In the genomic region with DNA sequence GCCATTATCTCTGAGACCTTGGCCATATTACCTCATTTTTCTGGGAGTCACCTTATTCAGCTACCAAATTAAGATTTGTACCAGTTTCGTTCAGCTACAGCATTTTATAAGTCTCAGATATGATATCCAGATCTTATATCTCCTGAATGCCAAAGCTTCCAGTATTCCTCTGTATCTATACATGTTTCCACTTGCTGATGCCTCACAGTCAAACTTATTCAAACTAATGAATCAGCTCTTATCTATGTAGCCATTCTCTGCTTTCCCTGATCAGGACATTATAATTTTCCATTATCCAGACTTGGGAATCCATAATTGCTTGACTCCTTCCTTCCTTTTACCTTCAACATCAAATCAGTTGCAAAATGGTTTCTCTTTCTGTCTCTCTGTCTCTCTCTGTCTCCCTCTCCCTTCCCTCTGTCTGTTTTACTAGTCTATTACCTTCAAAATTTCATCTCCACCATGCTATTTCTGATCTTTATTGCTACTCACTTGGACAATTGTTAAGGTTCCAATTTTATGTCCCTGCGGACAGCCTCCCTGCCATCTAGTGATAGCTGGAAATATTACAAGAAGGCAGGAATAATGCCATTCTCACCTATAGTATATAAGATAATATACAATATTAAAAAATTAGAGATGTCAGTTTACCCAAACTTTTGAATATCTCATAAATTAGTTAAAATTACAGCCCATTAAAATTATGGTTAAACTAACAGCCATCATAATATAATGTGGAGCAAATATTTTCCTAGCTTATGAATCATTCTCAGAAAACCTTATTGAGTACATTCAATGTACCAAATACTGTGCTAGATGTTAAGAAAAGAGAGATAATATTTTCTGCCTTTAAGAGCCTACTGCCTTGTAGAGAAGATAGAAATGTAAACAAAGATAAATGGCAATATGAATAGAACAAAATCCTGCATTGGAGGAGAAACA, we compare ENCODE assay signal across 17 cellular contexts.
DNase-seq lines count a peak whose midpoint lies in the region; TF ChIP-seq lines count a peak whose summit lies in the region.
"Had no signal": no experiment of that assay in that cellular context is flagged by ENCODE, and none has a peak within 500 bp of the region (broad histone marks: within the 10 kb centered on the region; RNA-seq: fewer than 3 reads in every experiment).

No MANE protein-coding gene starts in this region.

- H3K36me3 Mint-ChIP-seq in MCF 10A (ENCODE audit: insufficient read depth, unreplicated experiment) (no peaks in the 10 kb centered on the region), type B pancreatic cell (no peaks in the 10 kb centered on the region)
- H3K36me3 Mint-ChIP-seq: activated CD4-positive, alpha-beta memory T cell treated with anti-CD3 and anti-CD28 coated beads for 36 hours; stimulated activated naive B cell treated with anti-CD40 and anti-IgM and Interleukin-4, amounts not matched to agents 10 μg/mL and 1 μg/mL and 100 μg/mL, for 72 hours had no signal

- H3K36me3 ChIP-seq in breast epithelium (no peaks in the 10 kb centered on the region), colonic mucosa (no peaks in the 10 kb centered on the region)
- H3K36me3 ChIP-seq: BLaER1 treated with 17β-estradiol and CSF1 and Interleukin-3, amounts not matched to agents 10 nM and 100 nM; heart right ventricle; left lung; vagina had no signal

- H3K4me1 Mint-ChIP-seq in MCF 10A (ENCODE audit: insufficient read depth, unreplicated experiment) (no peaks in the 10 kb centered on the region), type B pancreatic cell (ENCODE audit: unreplicated experiment) (no peaks in the 10 kb centered on the region)
- H3K4me1 Mint-ChIP-seq: stimulated activated naive B cell treated with anti-CD40 and anti-IgM and Interleukin-4, amounts not matched to agents 10 μg/mL and 1 μg/mL and 100 μg/mL, for 72 hours had no signal

- CTCF ChIA-PET in MCF 10A (lab: Yijun Ruan, JAX) = interaction anchor here (0.6 to 2.2 kb wide), 7 partner anchors 13 to 778 kb away, joined by 3 to 17 read pairs (median 4); no protein-coding TSS in a partner anchor

- H3K27ac ChIP-seq in breast epithelium (no peak overlapping the region), colonic mucosa (no peak overlapping the region)
- H3K27ac ChIP-seq: BLaER1 treated with 17β-estradiol and CSF1 and Interleukin-3, amounts not matched to agents 10 nM and 100 nM; heart right ventricle; left lung; vagina had no signal

- no peak for TF ChIP-seq POLR2A in breast epithelium (IDR thresholded peaks at IDR 0.05)

- DNase-seq in MCF 10A (ENCODE audit: unreplicated experiment) (peak; percentile 5), breast epithelium (ENCODE audit: low spot score in 2 of 2) (no peak), OCI-M1 (lab: John Stamatoyannopoulos, UW) (peak; percentile 46), colonic mucosa (no peak), type B pancreatic cell (ENCODE audit: extremely low spot score, unreplicated experiment) (no peak), dedifferentiated amniotic fluid mesenchymal stem cell (ENCODE audit: extremely low spot score) (no peak), putamen (ENCODE audit: low spot score) (no peak)
- DNase-seq in activated CD4-positive, CD25-positive, alpha-beta regulatory T cell treated with anti-CD3 and anti-CD28 coated beads, Interleukin-2, amount 50 U/mL, for 72 hours = no peak
- DNase-seq: activated CD4-positive, alpha-beta memory T cell treated with anti-CD3 and anti-CD28 coated beads for 36 hours; activated effector memory CD4-positive, alpha-beta T cell treated with Interleukin-2 at 50 U/mL for 16 hours; GOT3; heart right ventricle; left lung; right cardiac atrium; stimulated activated naive B cell treated with anti-CD40 and anti-IgM and Interleukin-4, amounts not matched to agents 10 μg/mL and 1 μg/mL and 100 μg/mL, for 72 hours had no signal

- H3K4me3 ChIP-seq in breast epithelium (no peak overlapping the region), colonic mucosa (no peak overlapping the region)
- H3K4me3 ChIP-seq: BLaER1 treated with 17β-estradiol and CSF1 and Interleukin-3, amounts not matched to agents 10 nM and 100 nM; heart right ventricle; left lung; vagina had no signal

- POLR2A ChIA-PET in MCF 10A (lab: Yijun Ruan, JAX) = no interaction called here

- no peak overlapping the region for H3K27ac Mint-ChIP-seq in MCF 10A (ENCODE audit: low read depth, unreplicated experiment)
- no peak overlapping the region for H3K27ac Mint-ChIP-seq in type B pancreatic cell
- H3K27ac Mint-ChIP-seq: activated CD4-positive, alpha-beta memory T cell treated with anti-CD3 and anti-CD28 coated beads for 36 hours; stimulated activated naive B cell treated with anti-CD40 and anti-IgM and Interleukin-4, amounts not matched to agents 10 μg/mL and 1 μg/mL and 100 μg/mL, for 72 hours had no signal

- H3K4me3 Mint-ChIP-seq in MCF 10A (ENCODE audit: unreplicated experiment) = no peak overlapping the region
- no peak overlapping the region for H3K4me3 Mint-ChIP-seq in type B pancreatic cell
- H3K4me3 Mint-ChIP-seq: activated CD4-positive, alpha-beta memory T cell treated with anti-CD3 and anti-CD28 coated beads for 36 hours; stimulated activated naive B cell treated with anti-CD40 and anti-IgM and Interleukin-4, amounts not matched to agents 10 μg/mL and 1 μg/mL and 100 μg/mL, for 72 hours had no signal

- no peak overlapping the region for H3K9ac ChIP-seq in colonic mucosa (ENCODE audit: low read depth in 2 of 2, low read length in 2 of 2)
- H3K9ac ChIP-seq: BLaER1 treated with 17β-estradiol and CSF1 and Interleukin-3, amounts not matched to agents 10 nM and 100 nM had no signal

- intact Hi-C loops in MCF 10A (cut with micrococcal nuclease) = loop anchor here (10.0 kb wide), 1 partner anchor 258 kb away; no protein-coding TSS in a partner anchor
- intact Hi-C loops in breast epithelium (cut with DNase I; ENCODE audit: low total_unique reads) = no loop called here
- intact Hi-C loops in colonic mucosa (cut with DNase I) = loop anchor here (5.0 kb wide), 1 partner anchor 261 kb away; no protein-coding TSS in a partner anchor

- H3K27me3 ChIP-seq in breast epithelium = no peaks in the 10 kb centered on the region
- H3K27me3 ChIP-seq in colonic mucosa = no peaks in the 10 kb centered on the region
- H3K27me3 ChIP-seq: BLaER1 treated with 17β-estradiol and CSF1 and Interleukin-3, amounts not matched to agents 10 nM and 100 nM; heart right ventricle; left lung; vagina had no signal

- H3K4me1 ChIP-seq in breast epithelium (no peaks in the 10 kb centered on the region), colonic mucosa (no peaks in the 10 kb centered on the region)
- H3K4me1 ChIP-seq: BLaER1 treated with 17β-estradiol and CSF1 and Interleukin-3, amounts not matched to agents 10 nM and 100 nM; heart right ventricle; left lung; vagina had no signal

- TF ChIP-seq CTCF in MCF 10A (IDR thresholded peaks at IDR 0.05; ENCODE audit: unreplicated experiment) = no peak
- no peak for TF ChIP-seq CTCF in breast epithelium (IDR thresholded peaks at IDR 0.05)
- peak; percentile 16 for TF ChIP-seq CTCF in colonic mucosa (IDR thresholded peaks at IDR 0.05)
- peak; percentile 49 for TF ChIP-seq CTCF in type B pancreatic cell (conservative IDR thresholded peaks at IDR 0.05)

- H3K27me3 Mint-ChIP-seq in MCF 10A (ENCODE audit: insufficient read depth, unreplicated experiment) (no peaks in the 10 kb centered on the region), type B pancreatic cell (no peaks in the 10 kb centered on the region)
- H3K27me3 Mint-ChIP-seq: activated CD4-positive, alpha-beta memory T cell treated with anti-CD3 and anti-CD28 coated beads for 36 hours; stimulated activated naive B cell treated with anti-CD40 and anti-IgM and Interleukin-4, amounts not matched to agents 10 μg/mL and 1 μg/mL and 100 μg/mL, for 72 hours had no signal

- no TSS peak for BruUV-seq in MCF 10A (replicated peaks; lab: Mats Ljungman, UMichigan)

- H3K9me3 ChIP-seq in breast epithelium (no peaks in the 10 kb centered on the region), colonic mucosa (no peaks in the 10 kb centered on the region)
- H3K9me3 ChIP-seq: BLaER1 treated with 17β-estradiol and CSF1 and Interleukin-3, amounts not matched to agents 10 nM and 100 nM; heart right ventricle; left lung; vagina had no signal

- H3K9me3 Mint-ChIP-seq in MCF 10A (ENCODE audit: unreplicated experiment) = no peaks in the 10 kb centered on the region
- no peaks in the 10 kb centered on the region for H3K9me3 Mint-ChIP-seq in type B pancreatic cell

Comparison
In these comparisons a context has a peak if more than half of its experiments do, and no peak if none do; other contexts are left out.
1. DNase-seq: peak in MCF 10A (single experiment) and OCI-M1 (single experiment); none in breast epithelium (0 of 2), colonic mucosa (single experiment), type B pancreatic cell (single experiment), dedifferentiated amniotic fluid mesenchymal stem cell (single experiment), activated CD4-positive, CD25-positive, alpha-beta regulatory T cell treated with anti-CD3 and anti-CD28 coated beads, Interleukin-2, amount 50 U/mL, for 72 hours (single experiment) and putamen (single experiment).
2. CTCF ChIP-seq: peak in colonic mucosa (single experiment) and type B pancreatic cell (single experiment); none in MCF 10A (single experiment) and breast epithelium (0 of 3).